Comparison of ENCODE assay signal across 1 cellular context in genomic region chr3:46542344-46542743, GRCh38.
A peak's percentile ranks its signal among the peaks of the same experiment; 100 is the strongest.
TF ChIP-seq lines count a peak whose summit lies in the region.

No MANE protein-coding gene starts in this region.

TF ChIP-seq in K562, 482 proteins besides CTCF, POLR2A, EP300 and RAD21 (continued from another document):
- TF ChIP-seq VEZF1 (CRISPR knock-in tag; IDR thresholded peaks at IDR 0.05) (no peak), MLLT1 (IDR thresholded peaks at IDR 0.05) (peak in 1 of 2 experiments; percentile 29; a peak in 1 of 4 replicates), SMARCE1 (IDR thresholded peaks at IDR 0.05) (0 out of 2 replicates have a peak, but pooled peaks have one; percentile 66), TRIM24 (IDR thresholded peaks at IDR 0.05) (peak in 1 of 2 experiments; percentile 11; a peak in 1 of 4 replicates), GMEB1 (CRISPR knock-in tag; IDR thresholded peaks at IDR 0.05) (no peak)
